In genomic region chr1:234486858-234487830, GRCh38 we compare ENCODE assay signal across 8 cellular contexts. TPM values are rescaled to one million over a fixed set of nuclear protein-coding genes. Genes with fewer than 3 reads are reported as not detected.
A peak's percentile ranks its signal among the peaks of the same experiment; 100 is the strongest.
DNase-seq lines count a peak whose midpoint lies in the region; ATAC-seq and TF ChIP-seq lines count a peak whose summit lies in the region.

No MANE protein-coding gene starts in this region.

- no peak overlapping the region for H3K27ac ChIP-seq in HL-60 (replicated peaks)
- H3K27ac ChIP-seq in SK-N-MC: no peak overlapping the region

- ATAC-seq in GM19455 (IDR thresholded peaks at IDR 0.05; ENCODE audit: unreplicated experiment) (no peak), HG02973 (IDR thresholded peaks at IDR 0.05; ENCODE audit: unreplicated experiment) (no peak), HG02588 (IDR thresholded peaks at IDR 0.05; ENCODE audit: unreplicated experiment) (no peak)

- H3K27me3 ChIP-seq in HL-60 (ENCODE audit: insufficient read depth, poor library complexity, severe bottlenecking) (no peaks in the 10 kb centered on the region), endocrine pancreas (ENCODE audit: control insufficient read depth, insufficient read depth, low read length) (no peaks in the 10 kb centered on the region)

- TF ChIP-seq CTCF in HL-60 (IDR thresholded peaks at IDR 0.05; ENCODE audit: insufficient read depth, low read length): peak; percentile 66

- no peaks in the 10 kb centered on the region for H3K4me1 ChIP-seq in endocrine pancreas (ENCODE audit: control insufficient read depth, insufficient read depth, low read length)

- DNase-seq in DMS153 (lab: John Stamatoyannopoulos, UW): peak; percentile 23
- DNase-seq in HL-60 (ENCODE audit: low read depth in 1 of 2, low spot score in 1 of 2): peak; percentile 44 to 60
- peak; percentile 58 for DNase-seq in SK-N-MC (ENCODE audit: low read depth, low spot score)
- DNase-seq in myocyte (ENCODE audit: low read depth): peak; percentile 67

- H3K4me3 ChIP-seq in HL-60 (replicated peaks; ENCODE audit: insufficient read depth, low read length) (no peak overlapping the region), SK-N-MC (no peak overlapping the region), endocrine pancreas (ENCODE audit: control insufficient read depth, insufficient read depth, low read length) (peak overlapping the region; percentile 28)

- H3K36me3 ChIP-seq in SK-N-MC (ENCODE audit: insufficient read depth, low read length) (no peaks in the 10 kb centered on the region), endocrine pancreas (ENCODE audit: control insufficient read depth, insufficient read depth, low read length) (no peaks in the 10 kb centered on the region)

- H3K9ac ChIP-seq in SK-N-MC (ENCODE audit: insufficient read length) (peak overlapping the region; percentile 29), endocrine pancreas (ENCODE audit: control insufficient read depth, insufficient read depth, low read length) (no peak overlapping the region)

- H3K9me3 ChIP-seq in SK-N-MC (ENCODE audit: low read depth, low read length) (no peaks in the 10 kb centered on the region), endocrine pancreas (ENCODE audit: control insufficient read depth, low read length) (no peaks in the 10 kb centered on the region)

RNA-seq across cellular contexts. Expression of gene TARBP1, which starts 8.2 kb away (rescaled TPM):
- total RNA-seq in myocyte: 14.5 and 14.8 TPM in 2 replicates
- polyA plus RNA-seq in myocyte (2012): 13.5 TPM
